ENCODE assay signal across 8 cellular contexts in genomic region chr4:83012631-83013419, GRCh38. TPM values are rescaled to one million over a fixed set of nuclear protein-coding genes. Genes with fewer than 3 reads are reported as not detected.
DNase-seq lines count a peak whose midpoint lies in the region; ATAC-seq and TF ChIP-seq lines count a peak whose summit lies in the region.

No MANE protein-coding gene starts in this region.

- no peaks in the 10 kb centered on the region for H3K9me3 Mint-ChIP-seq in activated T-helper 1 cell treated with anti-CD3 and anti-CD28 coated beads, Interleukin-12 subunit alpha, Interleukin-12 subunit beta, Interleukin-2, Interleukin-4 antibody, amounts not matched to agents 30 ng/mL and 10 ng/mL and 1 ng/mL, durations not matched to agents 14 hours and 24 hours and 36 hours
- H3K9me3 Mint-ChIP-seq in naive thymus-derived CD4-positive, alpha-beta T cell, result no peaks in the 10 kb centered on the region
- H3K9me3 Mint-ChIP-seq in stimulated activated naive B cell treated with anti-CD40 and anti-IgM and Interleukin-4, amounts not matched to agents 10 μg/mL and 1 μg/mL and 100 μg/mL, for 72 hours, result no peaks in the 10 kb centered on the region

- H4K20me1 ChIP-seq in DOHH2 (ENCODE audit: control insufficient read depth, insufficient read depth, low read depth, low read length) (peaks cover 3% of the 10 kb centered on the region; the same call in 1 of the 2 replicates), fibroblast of lung (ENCODE audit: control insufficient read depth, extremely low read depth, insufficient read depth, low read length) (no peaks in the 10 kb centered on the region)

- H3K79me2 ChIP-seq in DOHH2 (ENCODE audit: control insufficient read depth, low read length) (peaks cover 47% of the 10 kb centered on the region), fibroblast of lung (ENCODE audit: control insufficient read depth, insufficient read depth, low read length) (peaks cover 39% of the 10 kb centered on the region)

- H3K36me3 ChIP-seq in DOHH2 (ENCODE audit: control insufficient read depth, low read length), result peaks cover 15% of the 10 kb centered on the region
- H3K36me3 ChIP-seq in KOPT-K1 (ENCODE audit: insufficient read depth, low read length), result no peaks in the 10 kb centered on the region
- no peaks in the 10 kb centered on the region for H3K36me3 ChIP-seq in Peyer's patch
- H3K36me3 ChIP-seq in fibroblast of lung (ENCODE audit: control insufficient read depth, insufficient read depth, low read length), result no peaks in the 10 kb centered on the region
- no peaks in the 10 kb centered on the region for H3K36me3 ChIP-seq in naive thymus-derived CD4-positive, alpha-beta T cell (ENCODE audit: control insufficient read depth in 2 of 3, insufficient read depth in 3 of 3, low read length in 3 of 3)

- H3K27ac Mint-ChIP-seq in activated T-helper 1 cell treated with anti-CD3 and anti-CD28 coated beads, Interleukin-12 subunit alpha, Interleukin-12 subunit beta, Interleukin-2, Interleukin-4 antibody, amounts not matched to agents 30 ng/mL and 10 ng/mL and 1 ng/mL, durations not matched to agents 14 hours and 24 hours and 36 hours, result peak overlapping the region; percentile 92
- peak overlapping the region; percentile 84 to 98 (median 93) for H3K27ac Mint-ChIP-seq in naive thymus-derived CD4-positive, alpha-beta T cell
- peak overlapping the region; percentile 95 for H3K27ac Mint-ChIP-seq in stimulated activated naive B cell treated with anti-CD40 and anti-IgM and Interleukin-4, amounts not matched to agents 10 μg/mL and 1 μg/mL and 100 μg/mL, for 72 hours

- ATAC-seq in GM21786 (IDR thresholded peaks at IDR 0.05; ENCODE audit: unreplicated experiment), result peak; percentile 85
- ATAC-seq in naive thymus-derived CD4-positive, alpha-beta T cell, result peak; percentile 94
- peak; percentile 83 to 89 for ATAC-seq in stimulated activated naive B cell treated with anti-CD40 and anti-IgM and Interleukin-4, amounts not matched to agents 10 μg/mL and 1 μg/mL and 100 μg/mL, for 72 hours (replicated peaks)

- H3K9me3 ChIP-seq in DOHH2 (ENCODE audit: control insufficient read depth, insufficient read depth, low read length) (no peaks in the 10 kb centered on the region), KOPT-K1 (ENCODE audit: insufficient read depth, low read length, poor library complexity, severe bottlenecking) (no peaks in the 10 kb centered on the region), Peyer's patch (no peaks in the 10 kb centered on the region), fibroblast of lung (ENCODE audit: control insufficient read depth, insufficient read depth, low read depth, low read length) (no peaks in the 10 kb centered on the region)
- no peaks in the 10 kb centered on the region for H3K9me3 ChIP-seq in naive thymus-derived CD4-positive, alpha-beta T cell (ENCODE audit: control insufficient read depth in 2 of 3, low read length in 3 of 3)

- peaks cover 16% of the 10 kb centered on the region for H3F3A ChIP-seq in DOHH2 (ENCODE audit: control insufficient read depth, insufficient read depth)

- POLR2A ChIA-PET in naive thymus-derived CD4-positive, alpha-beta T cell (lab: Charles Lee), result interaction anchor here (0.8 to 4.6 kb wide), 10 partner anchors 18 to 583 kb away, joined by 3 to 59 read pairs (median 5); partner anchors contain the start of genes COPS4, HNRNPDL and THAP9

- no peaks in the 10 kb centered on the region for H3K36me3 Mint-ChIP-seq in activated T-helper 1 cell treated with anti-CD3 and anti-CD28 coated beads, Interleukin-12 subunit alpha, Interleukin-12 subunit beta, Interleukin-2, Interleukin-4 antibody, amounts not matched to agents 30 ng/mL and 10 ng/mL and 1 ng/mL, durations not matched to agents 14 hours and 24 hours and 36 hours (ENCODE audit: low read depth)
- H3K36me3 Mint-ChIP-seq in naive thymus-derived CD4-positive, alpha-beta T cell, result no peaks in the 10 kb centered on the region
- peaks cover 0 to 3% of the 10 kb centered on the region in 2 donors for H3K36me3 Mint-ChIP-seq in stimulated activated naive B cell treated with anti-CD40 and anti-IgM and Interleukin-4, amounts not matched to agents 10 μg/mL and 1 μg/mL and 100 μg/mL, for 72 hours

- peak overlapping the region; percentile 48 for H2AFZ ChIP-seq in fibroblast of lung (ENCODE audit: low read length)

- peak overlapping the region; percentile 100 for H3K4me3 ChIP-seq in DOHH2 (ENCODE audit: low read length)
- peak overlapping the region; percentile 80 to 96 (median 86) for H3K4me3 ChIP-seq in Peyer's patch
- H3K4me3 ChIP-seq in fibroblast of lung (replicated peaks in 1 of 4; ENCODE audit: control extremely low read depth in 1 of 4, insufficient read depth in 1 of 4, low read depth in 3 of 4, low read length in 4 of 4), result peak overlapping the region; percentile 83 to 97 (median 90)
- H3K4me3 ChIP-seq in naive thymus-derived CD4-positive, alpha-beta T cell (ENCODE audit: low read length), result peak overlapping the region; percentile 69

- peak overlapping the region; percentile 72 for H3K9ac ChIP-seq in fibroblast of lung (ENCODE audit: insufficient read depth, low read length)

- intact Hi-C loops in activated T-helper 1 cell treated with anti-CD3 and anti-CD28 coated beads, Interleukin-12 subunit alpha, Interleukin-12 subunit beta, Interleukin-2, Interleukin-4 antibody, amounts not matched to agents 30 ng/mL and 10 ng/mL and 1 ng/mL, durations not matched to agents 14 hours and 24 hours and 36 hours (cut with micrococcal nuclease), result loop anchor here (1.0 to 10.0 kb wide), 9 partner anchors 21 to 1538 kb away; partner anchors contain the start of genes COQ2, HELQ and RASGEF1B
- intact Hi-C loops in naive thymus-derived CD4-positive, alpha-beta T cell (cut with micrococcal nuclease), result loop anchor here (1.0 to 10.0 kb wide), 15 partner anchors 21 to 1518 kb away; partner anchors contain the start of genes ABRAXAS1 (in 2 of the 2), COQ2 (in 2 of the 2), ENOPH1 (in 1 of the 2) and HELQ (in 1 of the 2)

- H3K27me3 ChIP-seq in DOHH2 (ENCODE audit: control insufficient read depth, low read length) (no peaks in the 10 kb centered on the region), Peyer's patch (no peaks in the 10 kb centered on the region), fibroblast of lung (ENCODE audit: control insufficient read depth, insufficient read depth, low read length) (no peaks in the 10 kb centered on the region)
- no peaks in the 10 kb centered on the region for H3K27me3 ChIP-seq in naive thymus-derived CD4-positive, alpha-beta T cell (ENCODE audit: control insufficient read depth in 2 of 2, insufficient read depth in 2 of 2, low read length in 2 of 2)

- TF ChIP-seq POLR2A in Peyer's patch (IDR thresholded peaks at IDR 0.05), result peak; percentile 52 to 69

- H3K27me3 Mint-ChIP-seq in activated T-helper 1 cell treated with anti-CD3 and anti-CD28 coated beads, Interleukin-12 subunit alpha, Interleukin-12 subunit beta, Interleukin-2, Interleukin-4 antibody, amounts not matched to agents 30 ng/mL and 10 ng/mL and 1 ng/mL, durations not matched to agents 14 hours and 24 hours and 36 hours (ENCODE audit: insufficient read depth), result no peaks in the 10 kb centered on the region
- H3K27me3 Mint-ChIP-seq in naive thymus-derived CD4-positive, alpha-beta T cell, result no peaks in the 10 kb centered on the region
- H3K27me3 Mint-ChIP-seq in stimulated activated naive B cell treated with anti-CD40 and anti-IgM and Interleukin-4, amounts not matched to agents 10 μg/mL and 1 μg/mL and 100 μg/mL, for 72 hours, result no peaks in the 10 kb centered on the region

- DNase-seq in Peyer's patch, result peak; percentile 92 to 99 (median 98)
- DNase-seq in activated T-helper 1 cell treated with anti-CD3 and anti-CD28 coated beads, Interleukin-12 subunit alpha, Interleukin-12 subunit beta, Interleukin-2, Interleukin-4 antibody, amounts not matched to agents 30 ng/mL and 10 ng/mL and 1 ng/mL, durations not matched to agents 14 hours and 24 hours and 36 hours (ENCODE audit: low spot score), result peak; percentile 97
- DNase-seq in fibroblast of lung (ENCODE audit: low read depth in 2 of 2), result peak; percentile 97 to 99
- peak; percentile 93 to 99 (median 97) for DNase-seq in naive thymus-derived CD4-positive, alpha-beta T cell
- peak; percentile 97 for DNase-seq in stimulated activated naive B cell treated with anti-CD40 and anti-IgM and Interleukin-4, amounts not matched to agents 10 μg/mL and 1 μg/mL and 100 μg/mL, for 72 hours

- peaks cover 45% of the 10 kb centered on the region for H3K4me1 Mint-ChIP-seq in activated T-helper 1 cell treated with anti-CD3 and anti-CD28 coated beads, Interleukin-12 subunit alpha, Interleukin-12 subunit beta, Interleukin-2, Interleukin-4 antibody, amounts not matched to agents 30 ng/mL and 10 ng/mL and 1 ng/mL, durations not matched to agents 14 hours and 24 hours and 36 hours (ENCODE audit: low read depth)
- H3K4me1 Mint-ChIP-seq in naive thymus-derived CD4-positive, alpha-beta T cell, result peaks cover 33 to 54% (median 46%) of the 10 kb centered on the region in 7 donors
- peaks cover 22 to 27% of the 10 kb centered on the region in 2 donors for H3K4me1 Mint-ChIP-seq in stimulated activated naive B cell treated with anti-CD40 and anti-IgM and Interleukin-4, amounts not matched to agents 10 μg/mL and 1 μg/mL and 100 μg/mL, for 72 hours

- H3K4me3 Mint-ChIP-seq in activated T-helper 1 cell treated with anti-CD3 and anti-CD28 coated beads, Interleukin-12 subunit alpha, Interleukin-12 subunit beta, Interleukin-2, Interleukin-4 antibody, amounts not matched to agents 30 ng/mL and 10 ng/mL and 1 ng/mL, durations not matched to agents 14 hours and 24 hours and 36 hours, result peak overlapping the region; percentile 91
- H3K4me3 Mint-ChIP-seq in naive thymus-derived CD4-positive, alpha-beta T cell, result peak overlapping the region; percentile 89 to 98 (median 94)
- H3K4me3 Mint-ChIP-seq in stimulated activated naive B cell treated with anti-CD40 and anti-IgM and Interleukin-4, amounts not matched to agents 10 μg/mL and 1 μg/mL and 100 μg/mL, for 72 hours, result peak overlapping the region; percentile 92 to 100

- H3K9me2 ChIP-seq in DOHH2 (replicated peaks; ENCODE audit: control insufficient read depth, low read length), result no peaks in the 10 kb centered on the region

- TF ChIP-seq CTCF in DOHH2 (IDR thresholded peaks at IDR 0.05; ENCODE audit: low read depth, low read length, poor library complexity, severe bottlenecking) (peak; percentile 45), Peyer's patch (IDR thresholded peaks at IDR 0.05) (peak; percentile 59 to 82 (median 72)), fibroblast of lung (conservative IDR thresholded peaks at IDR 0.05 in 1 of 2, IDR thresholded peaks at IDR 0.05 in 1 of 2; ENCODE audit: low read depth in 1 of 2, low read length in 2 of 2) (peak; percentile 17 to 42)

- H3K4me1 ChIP-seq in DOHH2 (ENCODE audit: control insufficient read depth, low read length) (peaks cover 24% of the 10 kb centered on the region), Peyer's patch (peaks cover 0 to 30% (median 4%) of the 10 kb centered on the region in 4 donors), fibroblast of lung (ENCODE audit: control insufficient read depth, extremely low read depth, insufficient read depth, low read length) (no peaks in the 10 kb centered on the region)
- H3K4me1 ChIP-seq in naive thymus-derived CD4-positive, alpha-beta T cell (ENCODE audit: control insufficient read depth in 2 of 2, insufficient read depth in 2 of 2, low read length in 2 of 2), result peaks cover 15 to 22% of the 10 kb centered on the region in 2 donors

- H3K27ac ChIP-seq in DOHH2 (ENCODE audit: low read depth, low read length), result peak overlapping the region; percentile 68
- peak overlapping the region; percentile 91 for H3K27ac ChIP-seq in KOPT-K1 (ENCODE audit: low read depth, low read length, poor library complexity, severe bottlenecking)
- peak overlapping the region; percentile 75 to 94 (median 84) for H3K27ac ChIP-seq in Peyer's patch
- H3K27ac ChIP-seq in fibroblast of lung (ENCODE audit: insufficient read depth, low read length), result peak overlapping the region; percentile 79
- H3K27ac ChIP-seq in naive thymus-derived CD4-positive, alpha-beta T cell (ENCODE audit: low read depth, low read length), result peak overlapping the region; percentile 73

- H3K4me2 ChIP-seq in DOHH2 (ENCODE audit: low read length), result peak overlapping the region; percentile 88
- H3K4me2 ChIP-seq in fibroblast of lung (ENCODE audit: extremely low read depth, insufficient read depth, low read length), result peak overlapping the region; percentile 91

- CTCF ChIA-PET in naive thymus-derived CD4-positive, alpha-beta T cell (lab: Charles Lee), result interaction anchor here (1.0 to 1.7 kb wide), 3 partner anchors 22 to 115 kb away, joined by 3 to 6 read pairs (median 3); partner anchors contain the start of gene COPS4

RNA-seq across cellular contexts. Expression of gene LIN54, which starts 2.2 kb away (rescaled TPM):
- 10 to 100 TPM in 1 of 4 donors, 1 to 10 TPM in 3; 8.7 to 13.0 (median 9.4) TPM for total RNA-seq in Peyer's patch
- total RNA-seq in activated T-helper 1 cell treated with anti-CD3 and anti-CD28 coated beads, Interleukin-12 subunit alpha, Interleukin-12 subunit beta, Interleukin-2, Interleukin-4 antibody, amounts not matched to agents 30 ng/mL and 10 ng/mL and 1 ng/mL, durations not matched to agents 14 hours and 24 hours and 36 hours, result 26.6 and 29.3 TPM in 2 replicates
- 10.0 and 15.2 TPM in 2 replicates for total RNA-seq in fibroblast of lung
- 13.3 and 16.9 TPM in 2 replicates for polyA plus RNA-seq in fibroblast of lung
- 6.7 and 8.0 TPM in 2 replicates for polyA plus RNA-seq in fibroblast of lung (2012)
- 1.3 and 15.3 TPM in 2 replicates for polyA minus RNA-seq in fibroblast of lung (ENCODE audit: low replicate concordance)
- 10 to 100 TPM; 14.4 to 30.7 (median 18.0) TPM for total RNA-seq in naive thymus-derived CD4-positive, alpha-beta T cell
- 10 to 100 TPM; 11.0 to 16.6 TPM for polyA plus RNA-seq in naive thymus-derived CD4-positive, alpha-beta T cell

RNA-seq across cellular contexts. Expression of gene COPS4, which starts 22.2 kb away (rescaled TPM):
- total RNA-seq in Peyer's patch (100 to 1,000 TPM in 1 of 4 donors, 10 to 100 TPM in 3; 34.3 to 116 (median 43.5) TPM), fibroblast of lung (106 and 128 TPM in 2 replicates)
- total RNA-seq in activated T-helper 1 cell treated with anti-CD3 and anti-CD28 coated beads, Interleukin-12 subunit alpha, Interleukin-12 subunit beta, Interleukin-2, Interleukin-4 antibody, amounts not matched to agents 30 ng/mL and 10 ng/mL and 1 ng/mL, durations not matched to agents 14 hours and 24 hours and 36 hours, result 35.8 and 38.8 TPM in 2 replicates
- 82.3 and 92.9 TPM in 2 replicates for polyA plus RNA-seq in fibroblast of lung
- polyA plus RNA-seq in fibroblast of lung (2012), result 64.2 and 68.0 TPM in 2 replicates
- 8.1 and 14.3 TPM in 2 replicates for polyA minus RNA-seq in fibroblast of lung (ENCODE audit: low replicate concordance)
- total RNA-seq in naive thymus-derived CD4-positive, alpha-beta T cell, result 10 to 100 TPM; 23.5 to 32.8 (median 24.7) TPM
- polyA plus RNA-seq in naive thymus-derived CD4-positive, alpha-beta T cell, result 10 to 100 TPM; 53.7 to 59.7 TPM

Comparison
In these comparisons a context has a peak if more than half of its experiments do, and no peak if none do; other contexts are left out.
1. Peak in every context shown above with its lines: DNase-seq, ATAC-seq, H3K4me3 ChIP-seq and H3K27ac ChIP-seq.